Comparison of ENCODE assay signal across 8 cellular contexts in genomic region chr12:123571343-123571813, GRCh38. TPM values are rescaled to one million over a fixed set of nuclear protein-coding genes. Genes with fewer than 3 reads are reported as not detected.
DNase-seq lines count a peak whose midpoint lies in the region; ATAC-seq and TF ChIP-seq lines count a peak whose summit lies in the region.

No MANE protein-coding gene starts in this region.

- TF ChIP-seq POLR2A in esophagus muscularis mucosa (IDR thresholded peaks at IDR 0.05; ENCODE audit: low read depth) (no peak), spleen (IDR thresholded peaks at IDR 0.05) (no peak)

- ATAC-seq in HG03439 (IDR thresholded peaks at IDR 0.05; ENCODE audit: unreplicated experiment) = no peak

- H3K4me1 ChIP-seq in hepatocyte (ENCODE audit: insufficient read depth) (no peaks in the 10 kb centered on the region), tibial artery (peaks cover 0 to 10% (median 0%) of the 10 kb centered on the region in 4 donors), esophagus muscularis mucosa (no peaks in the 10 kb centered on the region), spleen (no peaks in the 10 kb centered on the region)

- H3K27ac ChIP-seq in WERI-Rb-1 (no peak overlapping the region), hepatocyte (no peak overlapping the region), tibial artery (peak overlapping the region in 1 of 2 donors; percentile 44), esophagus muscularis mucosa (replicated peaks in 1 of 4) (no peak overlapping the region), spleen (no peak overlapping the region)

- H3K4me3 ChIP-seq in WERI-Rb-1 (ENCODE audit: low read depth, low read length) (no peak overlapping the region), hepatocyte (no peak overlapping the region), tibial artery (no peak overlapping the region), esophagus muscularis mucosa (no peak overlapping the region), spleen (no peak overlapping the region)

- peak; percentile 18 for DNase-seq in NCI-H146 (lab: John Stamatoyannopoulos, UW)
- DNase-seq in NCI-H146 treated with DMSO at 0.1 percent for 48 hours (lab: John Stamatoyannopoulos, UW; ENCODE audit: unreplicated experiment) = no peak
- DNase-seq in WERI-Rb-1 = peak; percentile 9
- peak; percentile 64 for DNase-seq in hepatocyte (ENCODE audit: low spot score)
- peak; percentile 73 to 75 for DNase-seq in tibial artery
- DNase-seq in esophagus muscularis mucosa (ENCODE audit: extremely low spot score) = no peak
- DNase-seq in spleen = no peak

- H3K27me3 ChIP-seq in WERI-Rb-1 (ENCODE audit: insufficient read depth, low read depth, severe bottlenecking) (no peaks in the 10 kb centered on the region), hepatocyte (no peaks in the 10 kb centered on the region), tibial artery (no peaks in the 10 kb centered on the region), esophagus muscularis mucosa (no peaks in the 10 kb centered on the region), spleen (replicated peaks in 1 of 7) (peaks cover 0 to 4% (median 0%) of the 10 kb centered on the region in 7 donors)

- TF ChIP-seq EP300 in esophagus muscularis mucosa (IDR thresholded peaks at IDR 0.05) = no peak

- intact Hi-C loops in tibial artery (cut with DNase I; ENCODE audit: low total_unique reads) (no loop called here), esophagus muscularis mucosa (cut with DNase I) (no loop called here), spleen (cut with DNase I; ENCODE audit: low total_unique reads) (no loop called here)

- no peaks in the 10 kb centered on the region for H3K79me2 ChIP-seq in hepatocyte

- 42% methylated on average over 4 of the region's 4 CpGs for WGBS in hepatocyte (ENCODE audit: low lambda C conversion rate, missing lambda C conversion rate)
- 39% methylated on average over 4 of the region's 4 CpGs for WGBS in esophagus muscularis mucosa
- 38 to 69% (median 64%) methylated on average over 4 of the region's 4 CpGs for WGBS in spleen, 5 donors

- H4K20me1 ChIP-seq in hepatocyte (ENCODE audit: insufficient read depth, poor library complexity, severe bottlenecking) = no peaks in the 10 kb centered on the region

- TF ChIP-seq CTCF in WERI-Rb-1 (IDR thresholded peaks at IDR 0.05; ENCODE audit: low read depth, low read length) = no peak
- TF ChIP-seq CTCF in hepatocyte (IDR thresholded peaks at IDR 0.05; ENCODE audit: poor library complexity) = no peak
- no peak for TF ChIP-seq CTCF in tibial artery (IDR thresholded peaks at IDR 0.05)
- no peak for TF ChIP-seq CTCF in esophagus muscularis mucosa (IDR thresholded peaks at IDR 0.05)
- TF ChIP-seq CTCF in spleen (IDR thresholded peaks at IDR 0.05 in 8 of 11, conservative IDR thresholded peaks at IDR 0.05 in 3 of 11) = no peak

- H3K9me3 ChIP-seq in WERI-Rb-1 (ENCODE audit: severe bottlenecking) (no peaks in the 10 kb centered on the region), hepatocyte (ENCODE audit: low read depth) (no peaks in the 10 kb centered on the region), tibial artery (no peaks in the 10 kb centered on the region), esophagus muscularis mucosa (no peaks in the 10 kb centered on the region), spleen (peaks cover 0 to 4% (median 0%) of the 10 kb centered on the region in 8 donors)

- H3K9me2 ChIP-seq in hepatocyte (replicated peaks; ENCODE audit: insufficient read depth) = no peaks in the 10 kb centered on the region

- no peak overlapping the region for H3K4me2 ChIP-seq in hepatocyte

- H3K36me3 ChIP-seq in WERI-Rb-1 (no peaks in the 10 kb centered on the region), hepatocyte (replicated peaks; ENCODE audit: insufficient read depth, low read depth) (no peaks in the 10 kb centered on the region), tibial artery (no peaks in the 10 kb centered on the region), esophagus muscularis mucosa (no peaks in the 10 kb centered on the region), spleen (no peaks in the 10 kb centered on the region)

- H2AFZ ChIP-seq in hepatocyte = no peak overlapping the region

RNA-seq across cellular contexts. Expression of gene TMED2, which starts 13.0 kb away (rescaled TPM):
- total RNA-seq in hepatocyte (440 and 447 TPM in 2 replicates), esophagus muscularis mucosa (100 to 1,000 TPM in 3 of 4 donors, 10 to 100 TPM in 1; 99.5 to 140 (median 123) TPM), spleen (100 to 1,000 TPM in 5 of 7 donors, 10 to 100 TPM in 2; 90.8 to 135 (median 112) TPM)
- polyA plus RNA-seq in hepatocyte (385 and 399 TPM in 2 replicates), spleen (10 to 100 TPM; 32.3 to 52.1 (median 42.9) TPM)

RNA-seq across cellular contexts. Expression of gene DDX55, which starts 30.5 kb away (rescaled TPM):
- total RNA-seq in hepatocyte (13.9 and 23.0 TPM in 2 replicates), esophagus muscularis mucosa (10 to 100 TPM; 12.1 to 16.1 (median 12.6) TPM), spleen (10 to 100 TPM; 19.7 to 43.7 (median 26.5) TPM)
- polyA plus RNA-seq in hepatocyte (17.9 and 21.7 TPM in 2 replicates), spleen (10 to 100 TPM; 16.4 to 22.3 (median 18.0) TPM)

RNA-seq across cellular contexts. Expression of gene RILPL1, which starts 37.9 kb away (rescaled TPM):
- total RNA-seq in hepatocyte = 10.2 and 13.6 TPM in 2 replicates
- 17.5 and 21.6 TPM in 2 replicates for polyA plus RNA-seq in hepatocyte
- 10 to 100 TPM; 19.9 to 54.4 (median 38.4) TPM for total RNA-seq in esophagus muscularis mucosa
- total RNA-seq in spleen = 10 to 100 TPM in 4 of 7 donors, 1 to 10 TPM in 3; 8.0 to 13.6 (median 11.2) TPM
- 1 to 10 TPM; 3.2 to 6.0 (median 5.3) TPM for polyA plus RNA-seq in spleen

Comparison
In these comparisons a context has a peak if more than half of its experiments do, and no peak if none do; other contexts are left out.
1. DNase-seq: peak in NCI-H146 (single experiment), WERI-Rb-1 (single experiment), hepatocyte (single experiment) and tibial artery (2 of 2); none in NCI-H146 treated with DMSO at 0.1 percent for 48 hours (single experiment), esophagus muscularis mucosa (single experiment) and spleen (single experiment).